In the genomic region with DNA sequence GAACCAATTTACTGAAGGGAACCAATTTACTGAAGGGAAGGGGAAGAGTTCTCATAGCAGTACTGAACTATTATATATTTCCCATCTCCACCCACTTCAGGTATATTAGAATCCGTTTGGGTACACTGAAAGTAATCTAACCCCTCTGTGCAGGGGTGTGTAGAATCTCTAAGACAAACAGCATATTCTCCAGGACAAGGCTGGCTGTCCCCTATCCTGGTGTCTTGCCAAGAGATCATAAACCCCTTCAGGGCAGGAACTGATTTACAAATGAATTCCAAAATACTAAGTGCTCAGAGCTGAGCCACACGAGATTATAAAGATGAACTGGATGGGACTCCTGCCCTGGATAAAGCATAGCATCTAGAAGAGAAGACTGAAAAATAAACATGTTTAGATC, we compare ENCODE assay signal across 20 cellular contexts. TPM values are rescaled to one million over a fixed set of nuclear protein-coding genes. Genes with fewer than 3 reads are reported as not detected.
A peak's percentile ranks its signal among the peaks of the same experiment; 100 is the strongest.
DNase-seq lines count a peak whose midpoint lies in the region; ATAC-seq and TF ChIP-seq lines count a peak whose summit lies in the region.
"Had no signal": no experiment of that assay in that cellular context is flagged by ENCODE, and none has a peak within 500 bp of the region (broad histone marks: within the 10 kb centered on the region; RNA-seq: fewer than 3 reads in every experiment).

No MANE protein-coding gene starts in this region.

- H3K36me3 ChIP-seq in cardiac muscle cell = peaks cover 50% of the 10 kb centered on the region
- H3K36me3 ChIP-seq in left ventricle myocardium inferior = peaks cover 60% of the 10 kb centered on the region
- H3K36me3 ChIP-seq: uterus had no signal

- H3K27me3 ChIP-seq in cardiac muscle cell = no peaks in the 10 kb centered on the region
- H3K27me3 ChIP-seq in left ventricle myocardium inferior (ENCODE audit: low read depth) = no peaks in the 10 kb centered on the region
- H3K27me3 ChIP-seq in foreskin keratinocyte = no peaks in the 10 kb centered on the region
- H3K27me3 ChIP-seq: body of pancreas, uterus had no signal

- peak overlapping the region; percentile 1 for H3K27ac Mint-ChIP-seq in activated CD4-positive, alpha-beta memory T cell treated with anti-CD3 and anti-CD28 coated beads for 36 hours

- ATAC-seq in foreskin keratinocyte (no peak), HG03439 (IDR thresholded peaks at IDR 0.05; ENCODE audit: unreplicated experiment) (no peak), GM18873 (IDR thresholded peaks at IDR 0.05; ENCODE audit: low FRiP score, unreplicated experiment) (no peak), GM19395 (IDR thresholded peaks at IDR 0.05; ENCODE audit: unreplicated experiment) (no peak)
- ATAC-seq: body of pancreas; HCT116; K562; stimulated activated naive CD8-positive, alpha-beta T cell treated with anti-CD3 and anti-CD28 coated beads, Interleukin-15, amount 100 ng/mL, for 72 hours had no signal

- no peak for TF ChIP-seq CTCF in cardiac muscle cell (IDR thresholded peaks at IDR 0.05; ENCODE audit: low read depth, low read length)
- TF ChIP-seq CTCF in left ventricle myocardium inferior (IDR thresholded peaks at IDR 0.05; ENCODE audit: borderline replicate concordance) = no peak
- TF ChIP-seq CTCF in foreskin keratinocyte (conservative IDR thresholded peaks at IDR 0.05) = no peak

- H3K4me3 Mint-ChIP-seq in activated CD4-positive, alpha-beta memory T cell treated with anti-CD3 and anti-CD28 coated beads for 36 hours = no peak overlapping the region
- H3K4me3 Mint-ChIP-seq: stimulated activated naive CD8-positive, alpha-beta T cell treated with anti-CD3 and anti-CD28 coated beads, Interleukin-15, amount 100 ng/mL, for 72 hours had no signal

- CTCF ChIA-PET in activated CD4-positive, alpha-beta memory T cell treated with anti-CD3 and anti-CD28 coated beads for 36 hours (lab: Charles Lee) = interaction anchor here (0.6 to 2.0 kb wide), 2 partner anchors 8 to 17 kb away, joined by 3 to 13 read pairs; no protein-coding TSS in a partner anchor

- no peaks in the 10 kb centered on the region for H3K9me3 Mint-ChIP-seq in activated CD4-positive, alpha-beta memory T cell treated with anti-CD3 and anti-CD28 coated beads for 36 hours
- H3K9me3 Mint-ChIP-seq: stimulated activated naive CD8-positive, alpha-beta T cell treated with anti-CD3 and anti-CD28 coated beads, Interleukin-15, amount 100 ng/mL, for 72 hours had no signal

- H3K27ac ChIP-seq in cardiac muscle cell (peak overlapping the region; percentile 26), left ventricle myocardium inferior (replicated peaks) (no peak overlapping the region), foreskin keratinocyte (peak overlapping the region; percentile 65)
- H3K27ac ChIP-seq: body of pancreas, uterus had no signal

- H3K4me3 ChIP-seq in cardiac muscle cell (no peak overlapping the region), left ventricle myocardium inferior (no peak overlapping the region)
- H3K4me3 ChIP-seq: body of pancreas, K562, uterus had no signal

- peaks cover 3% of the 10 kb centered on the region for H3K4me1 ChIP-seq in cardiac muscle cell (ENCODE audit: low read depth)
- peaks cover 50% of the 10 kb centered on the region for H3K4me1 ChIP-seq in left ventricle myocardium inferior
- H3K4me1 ChIP-seq in foreskin keratinocyte = peaks cover 14% of the 10 kb centered on the region
- H3K4me1 ChIP-seq: uterus had no signal

- H3K27me3 Mint-ChIP-seq in activated CD4-positive, alpha-beta memory T cell treated with anti-CD3 and anti-CD28 coated beads for 36 hours = no peaks in the 10 kb centered on the region
- H3K27me3 Mint-ChIP-seq: stimulated activated naive CD8-positive, alpha-beta T cell treated with anti-CD3 and anti-CD28 coated beads, Interleukin-15, amount 100 ng/mL, for 72 hours had no signal

- H3K9me3 ChIP-seq in cardiac muscle cell (ENCODE audit: low read depth) (no peaks in the 10 kb centered on the region), left ventricle myocardium inferior (replicated peaks) (no peaks in the 10 kb centered on the region)
- H3K9me3 ChIP-seq: body of pancreas, uterus had no signal

- POLR2A ChIA-PET in activated CD4-positive, alpha-beta memory T cell treated with anti-CD3 and anti-CD28 coated beads for 36 hours (lab: Charles Lee) = no interaction called here

- H3K4me1 Mint-ChIP-seq in activated CD4-positive, alpha-beta memory T cell treated with anti-CD3 and anti-CD28 coated beads for 36 hours (ENCODE audit: low read depth) = peaks cover 86% of the 10 kb centered on the region

- DNase-seq in cardiac muscle cell (ENCODE audit: low read depth in 1 of 2, low spot score in 1 of 2) (no peak), left ventricle myocardium inferior (no peak), foreskin keratinocyte (no peak)
- no peak for DNase-seq in activated CD4-positive, alpha-beta memory T cell treated with anti-CD3 and anti-CD28 coated beads for 36 hours
- no peak for DNase-seq in stimulated activated CD8-positive, alpha-beta memory T cell treated with anti-CD3 and anti-CD28 coated beads, Interleukin-4, amount 100 ng/mL, for 48 hours
- DNase-seq: activated gamma-delta T cell; body of pancreas; Calu3; GDM1; NCI-H1436 treated with DMSO at 0.1 percent for 48 hours; NCI-H2227 treated with DMSO at 0.1 percent for 48 hours; SHP77; stimulated activated CD4-positive, alpha-beta T cell treated with anti-CD3 and anti-CD28 coated beads, Interleukin-12 subunit alpha, Interleukin-12 subunit beta, amount 100 ng/mL, for 4 hours; stimulated activated naive CD8-positive, alpha-beta T cell treated with anti-CD3 and anti-CD28 coated beads, Interleukin-15, amount 100 ng/mL, for 72 hours; uterus had no signal

- H3K36me3 Mint-ChIP-seq in activated CD4-positive, alpha-beta memory T cell treated with anti-CD3 and anti-CD28 coated beads for 36 hours = peaks cover 51% of the 10 kb centered on the region

- intact Hi-C loops in left ventricle myocardium inferior (cut with micrococcal nuclease) = no loop called here
- intact Hi-C loops in activated CD4-positive, alpha-beta memory T cell treated with anti-CD3 and anti-CD28 coated beads for 36 hours (cut with micrococcal nuclease) = no loop called here

RNA-seq across cellular contexts. Expression of a gene that starts 9.2 kb away (rescaled TPM):
- 9.3 and 11.6 TPM in 2 replicates for total RNA-seq in cardiac muscle cell
- polyA plus RNA-seq in cardiac muscle cell = 27.9 and 41.2 TPM in 2 replicates
- total RNA-seq in left ventricle myocardium inferior = 27.6 TPM
- 10 to 100 TPM; 32.5 to 32.7 TPM for total RNA-seq in activated CD4-positive, alpha-beta memory T cell treated with anti-CD3 and anti-CD28 coated beads for 36 hours
- 18.3 and 20.8 TPM in 2 replicates for total RNA-seq in foreskin keratinocyte
- polyA plus RNA-seq in foreskin keratinocyte = 13.0 and 14.7 TPM in 2 replicates

RNA-seq across cellular contexts. Expression of a gene that starts 31.8 kb away (rescaled TPM):
- total RNA-seq in cardiac muscle cell (6.4 and 10.1 TPM in 2 replicates), left ventricle myocardium inferior (5.5 TPM), foreskin keratinocyte (8.8 and 9.9 TPM in 2 replicates)
- polyA plus RNA-seq in cardiac muscle cell (7.0 and 14.0 TPM in 2 replicates), foreskin keratinocyte (1.7 and 2.0 TPM in 2 replicates)
- 10 to 100 TPM; 14.4 to 14.7 TPM for total RNA-seq in activated CD4-positive, alpha-beta memory T cell treated with anti-CD3 and anti-CD28 coated beads for 36 hours
